In the genomic region with DNA sequence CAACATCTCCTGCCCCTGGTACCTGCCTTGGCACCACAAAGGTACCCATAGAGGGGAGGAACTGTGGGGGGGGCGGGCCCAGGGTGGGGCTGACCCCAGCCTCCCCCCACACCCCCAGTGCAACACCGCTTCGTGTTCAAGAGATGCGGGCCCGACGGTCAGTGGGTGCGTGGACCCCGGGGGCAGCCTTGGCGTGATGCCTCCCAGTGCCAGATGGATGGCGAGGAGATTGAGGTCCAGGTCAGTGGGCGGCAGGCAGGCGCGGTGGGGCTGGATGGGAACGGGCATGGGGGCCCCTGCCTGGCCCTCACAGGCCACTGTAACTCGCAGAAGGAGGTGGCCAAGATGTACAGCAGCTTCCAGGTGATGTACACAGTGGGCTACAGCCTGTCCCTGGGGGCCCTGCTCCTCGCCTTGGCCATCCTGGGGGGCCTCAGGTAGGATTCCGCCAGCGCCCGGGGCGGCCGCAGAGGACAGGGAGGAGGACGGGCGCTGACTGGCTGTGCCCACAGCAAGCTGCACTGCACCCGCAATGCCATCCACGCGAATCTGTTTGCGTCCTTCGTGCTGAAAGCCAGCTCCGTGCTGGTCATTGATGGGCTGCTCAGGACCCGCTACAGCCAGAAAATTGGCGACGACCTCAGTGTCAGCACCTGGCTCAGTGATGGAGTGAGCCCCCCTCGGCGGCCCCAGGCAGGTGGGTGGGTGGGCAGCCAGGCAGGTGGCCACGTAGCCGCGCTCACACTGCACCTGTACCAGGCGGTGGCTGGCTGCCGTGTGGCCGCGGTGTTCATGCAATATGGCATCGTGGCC, we compare ENCODE assay signal across 1 cellular context.
TF ChIP-seq lines count a peak whose summit lies in the region.

No MANE protein-coding gene starts in this region.

TF ChIP-seq in HepG2, 621 proteins besides CTCF, POLR2A, EP300 and RAD21:
- TF ChIP-seq HNRNPL (IDR thresholded peaks at IDR 0.05; ENCODE audit: low read depth, low read length) (0 out of 2 replicates have a peak, but pooled peaks have one; percentile 39), MAFG (CRISPR knock-in tag; IDR thresholded peaks at IDR 0.05) (no peak), PCBP1 (IDR thresholded peaks at IDR 0.05; ENCODE audit: borderline replicate concordance, low read depth, low read length) (0 out of 2 replicates have a peak, but pooled peaks have one; percentile 20)
